ENCODE assay signal across 5 cellular contexts in the genomic region with DNA sequence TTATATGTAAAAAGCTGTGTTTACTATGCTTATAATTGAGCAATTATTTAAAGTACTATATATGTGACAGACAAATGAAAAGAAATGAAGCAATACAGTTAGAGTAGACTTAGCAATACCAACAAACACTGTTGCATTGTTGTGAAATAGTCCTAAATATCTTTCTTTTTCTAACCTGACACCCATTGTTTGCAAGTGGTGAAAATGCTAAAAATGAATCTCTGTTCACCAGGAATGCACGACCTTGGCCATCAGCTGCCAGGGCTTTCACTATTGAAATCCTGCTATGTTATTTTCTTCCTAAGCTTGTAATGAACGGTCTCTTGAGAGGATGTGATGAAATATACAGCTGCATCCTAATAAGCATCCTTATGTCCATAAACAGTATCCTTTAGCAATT.
"Had no signal": no experiment of that assay in that cellular context is flagged by ENCODE, and none has a peak within 500 bp of the region (broad histone marks: within the 10 kb centered on the region; RNA-seq: fewer than 3 reads in every experiment).

No MANE protein-coding gene starts in this region.

- H3K36me3 ChIP-seq: esophagus squamous epithelium, gastroesophageal sphincter, neutrophil had no signal

- H3K27me3 ChIP-seq: gastroesophageal sphincter, neutrophil had no signal

- H3K27ac ChIP-seq: psoas muscle had no signal

- H3K4me2 ChIP-seq: smooth muscle cell had no signal

- H3K9me3 ChIP-seq: esophagus squamous epithelium, gastroesophageal sphincter, neutrophil, psoas muscle had no signal

- H3K4me3 ChIP-seq: gastroesophageal sphincter, psoas muscle, smooth muscle cell had no signal
